Comparison of ENCODE assay signal across 9 cellular contexts in the genomic region with DNA sequence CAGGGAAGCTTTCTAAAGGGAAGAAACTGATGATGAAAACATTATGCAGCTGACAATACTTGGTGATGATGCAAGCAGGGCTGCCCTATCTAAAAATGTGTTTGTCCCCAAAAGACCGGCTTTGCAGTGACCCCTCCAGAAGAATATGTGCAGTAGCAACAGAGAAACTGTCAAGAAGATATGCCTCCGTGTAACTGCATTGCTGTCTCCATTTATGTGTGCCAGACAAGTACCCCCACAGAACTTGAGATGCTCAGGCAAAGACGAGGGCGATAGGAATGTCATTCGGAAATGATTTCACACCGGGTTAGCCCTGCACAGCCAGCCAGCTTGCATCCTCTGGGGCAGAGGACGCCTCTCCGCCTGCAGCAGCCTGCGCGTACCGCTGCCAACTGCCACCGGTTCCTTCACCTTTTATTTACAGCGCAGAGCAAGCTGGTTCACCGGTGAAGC. TPM values are rescaled to one million over a fixed set of nuclear protein-coding genes. Genes with fewer than 3 reads are reported as not detected.
DNase-seq lines count a peak whose midpoint lies in the region; ATAC-seq and TF ChIP-seq lines count a peak whose summit lies in the region.
"Had no signal": no experiment of that assay in that cellular context is flagged by ENCODE, and none has a peak within 500 bp of the region (broad histone marks: within the 10 kb centered on the region; RNA-seq: fewer than 3 reads in every experiment).

No MANE protein-coding gene starts in this region.

- no peaks in the 10 kb centered on the region for H3K36me3 ChIP-seq in cardiac muscle cell
- H3K36me3 ChIP-seq in heart right ventricle = no peaks in the 10 kb centered on the region
- H3K36me3 ChIP-seq in PC-9 (ENCODE audit: low read depth) = no peaks in the 10 kb centered on the region
- no peaks in the 10 kb centered on the region for H3K36me3 ChIP-seq in hepatocyte (replicated peaks; ENCODE audit: insufficient read depth, low read depth)
- H3K36me3 ChIP-seq in testis (ENCODE audit: low read depth, missing control alignments) = no peaks in the 10 kb centered on the region
- H3K36me3 ChIP-seq: right lobe of liver had no signal

- H3K27ac Mint-ChIP-seq in type B pancreatic cell = no peak overlapping the region
- H3K27ac Mint-ChIP-seq in activated CD4-positive, alpha-beta T cell treated with anti-CD3 and anti-CD28 coated beads, Interleukin-2, amount 10 ng/mL, durations not matched to agents 24 days and 14 days = no peak overlapping the region

- H3K4me3 ChIP-seq in cardiac muscle cell = peak overlapping the region; percentile 22
- H3K4me3 ChIP-seq in heart right ventricle = peak overlapping the region in 4 of 10 donors; percentile 6 to 39 (median 36)
- H3K4me3 ChIP-seq in PC-9 = peak overlapping the region; percentile 60; the same call in 1 of the 2 replicates
- no peak overlapping the region for H3K4me3 ChIP-seq in hepatocyte
- no peak overlapping the region for H3K4me3 ChIP-seq in testis
- H3K4me3 ChIP-seq: right lobe of liver had no signal

- H3K9me3 Mint-ChIP-seq in type B pancreatic cell = no peaks in the 10 kb centered on the region
- no peaks in the 10 kb centered on the region for H3K9me3 Mint-ChIP-seq in activated CD4-positive, alpha-beta T cell treated with anti-CD3 and anti-CD28 coated beads, Interleukin-2, amount 10 ng/mL, durations not matched to agents 24 days and 14 days

- H3K4me3 Mint-ChIP-seq in type B pancreatic cell = peak overlapping the region; percentile 84
- H3K4me3 Mint-ChIP-seq in activated CD4-positive, alpha-beta T cell treated with anti-CD3 and anti-CD28 coated beads, Interleukin-2, amount 10 ng/mL, durations not matched to agents 24 days and 14 days = no peak overlapping the region

- TF ChIP-seq CTCF in cardiac muscle cell (IDR thresholded peaks at IDR 0.05; ENCODE audit: low read depth, low read length) = no peak
- TF ChIP-seq CTCF in heart right ventricle (IDR thresholded peaks at IDR 0.05) = no peak
- TF ChIP-seq CTCF in PC-9 (conservative IDR thresholded peaks at IDR 0.05) = no peak
- TF ChIP-seq CTCF in hepatocyte (IDR thresholded peaks at IDR 0.05; ENCODE audit: poor library complexity) = no peak
- TF ChIP-seq CTCF in type B pancreatic cell (conservative IDR thresholded peaks at IDR 0.05) = no peak
- no peak for TF ChIP-seq CTCF in testis (IDR thresholded peaks at IDR 0.05)
- TF ChIP-seq CTCF in GM10248 (IDR thresholded peaks at IDR 0.05; ENCODE audit: control extremely low read depth, extremely low read depth, low read depth, missing control alignments) = no peak

- DNase-seq in cardiac muscle cell (ENCODE audit: low read depth in 1 of 2, low spot score in 1 of 2) (peak in 1 of 2 donors; percentile 33), heart right ventricle (no peak), PC-9 (peak in 1 of 2 experiments; percentile 68), hepatocyte (ENCODE audit: low spot score) (no peak), type B pancreatic cell (ENCODE audit: extremely low spot score, unreplicated experiment) (no peak), testis (no peak), GM10248 (ENCODE audit: extremely low spot score) (no peak)
- no peak for DNase-seq in activated CD4-positive, alpha-beta T cell treated with anti-CD3 and anti-CD28 coated beads, Interleukin-2, amount 10 ng/mL, durations not matched to agents 24 days and 14 days

- H3K27me3 ChIP-seq in cardiac muscle cell (peaks cover 78% of the 10 kb centered on the region), heart right ventricle (peaks cover 13 to 97% (median 92%) of the 10 kb centered on the region in 7 donors), PC-9 (ENCODE audit: insufficient read depth, low read depth) (peaks cover 22% of the 10 kb centered on the region), hepatocyte (peaks cover 75% of the 10 kb centered on the region), testis (no peaks in the 10 kb centered on the region)

- intact Hi-C loops in heart right ventricle (cut with DNase I) = loop anchor here in 5 of 10 donors (2.0 to 10.0 kb wide), 4 partner anchors 58 to 392 kb away; no protein-coding TSS in a partner anchor
- intact Hi-C loops in PC-9 (cut with micrococcal nuclease; ENCODE audit: unreplicated experiment) = loop anchor here (1.0 to 10.0 kb wide), 5 partner anchors 84 to 632 kb away; no protein-coding TSS in a partner anchor
- intact Hi-C loops in testis (cut with DNase I; ENCODE audit: low total_unique reads) = no loop called here
- intact Hi-C loops in activated CD4-positive, alpha-beta T cell treated with anti-CD3 and anti-CD28 coated beads, Interleukin-2, amount 10 ng/mL, durations not matched to agents 24 days and 14 days (cut with micrococcal nuclease) = no loop called here

- H4K20me1 ChIP-seq in PC-9 (ENCODE audit: insufficient read depth) (no peaks in the 10 kb centered on the region), hepatocyte (ENCODE audit: insufficient read depth, poor library complexity, severe bottlenecking) (no peaks in the 10 kb centered on the region)

- H3K4me1 ChIP-seq in cardiac muscle cell (ENCODE audit: low read depth) (peaks cover 10% of the 10 kb centered on the region), heart right ventricle (peaks cover 3 to 22% (median 15%) of the 10 kb centered on the region in 9 donors), PC-9 (replicated peaks; ENCODE audit: insufficient read depth) (peaks cover 6% of the 10 kb centered on the region), hepatocyte (ENCODE audit: insufficient read depth) (peaks cover 6% of the 10 kb centered on the region), testis (peaks cover 10% of the 10 kb centered on the region)

- H3K4me1 Mint-ChIP-seq in type B pancreatic cell (ENCODE audit: unreplicated experiment) = peaks cover 10% of the 10 kb centered on the region
- no peaks in the 10 kb centered on the region for H3K4me1 Mint-ChIP-seq in activated CD4-positive, alpha-beta T cell treated with anti-CD3 and anti-CD28 coated beads, Interleukin-2, amount 10 ng/mL, durations not matched to agents 24 days and 14 days

- CTCF ChIA-PET in PC-9 (lab: Charles Lee) (interaction anchor here (0.7 to 1.3 kb wide), 3 partner anchors 40 to 391 kb away, joined by 3 to 4 read pairs (median 3); no protein-coding TSS in a partner anchor), GM10248 (lab: Yijun Ruan, JAX) (interaction anchor here (0.8 to 1.6 kb wide), 3 partner anchors 10 to 171 kb away, joined by 3 to 7 read pairs (median 3); no protein-coding TSS in a partner anchor)

- TF ChIP-seq POLR2A in testis (IDR thresholded peaks at IDR 0.05) = no peak

- no peak for ATAC-seq in heart right ventricle

- POLR2A ChIA-PET in PC-9 (lab: Charles Lee; ENCODE audit: unreplicated experiment) (no interaction called here), GM10248 (lab: Yijun Ruan, JAX) (no interaction called here)

- H3K4me2 ChIP-seq in PC-9 = peak overlapping the region; percentile 94
- peak overlapping the region; percentile 82 for H3K4me2 ChIP-seq in hepatocyte

- H2AFZ ChIP-seq in PC-9 (peak overlapping the region; percentile 71), hepatocyte (no peak overlapping the region)

- H3K79me2 ChIP-seq in PC-9 (ENCODE audit: low read depth) (peaks cover 13% of the 10 kb centered on the region; the same call in 1 of the 2 replicates), hepatocyte (no peaks in the 10 kb centered on the region)

- H3K36me3 Mint-ChIP-seq in type B pancreatic cell = no peaks in the 10 kb centered on the region
- no peaks in the 10 kb centered on the region for H3K36me3 Mint-ChIP-seq in activated CD4-positive, alpha-beta T cell treated with anti-CD3 and anti-CD28 coated beads, Interleukin-2, amount 10 ng/mL, durations not matched to agents 24 days and 14 days (ENCODE audit: low read depth)

- peaks cover 76% of the 10 kb centered on the region for H3K27me3 Mint-ChIP-seq in type B pancreatic cell
- H3K27me3 Mint-ChIP-seq in activated CD4-positive, alpha-beta T cell treated with anti-CD3 and anti-CD28 coated beads, Interleukin-2, amount 10 ng/mL, durations not matched to agents 24 days and 14 days = peaks cover 61% of the 10 kb centered on the region

- no peaks in the 10 kb centered on the region for H3K9me2 ChIP-seq in PC-9 (ENCODE audit: insufficient read depth)
- no peaks in the 10 kb centered on the region for H3K9me2 ChIP-seq in hepatocyte (replicated peaks; ENCODE audit: insufficient read depth)

- H3K27ac ChIP-seq in cardiac muscle cell = no peak overlapping the region
- no peak overlapping the region for H3K27ac ChIP-seq in heart right ventricle
- peak overlapping the region; percentile 46 for H3K27ac ChIP-seq in PC-9
- no peak overlapping the region for H3K27ac ChIP-seq in hepatocyte
- H3K27ac ChIP-seq in testis = no peak overlapping the region
- H3K27ac ChIP-seq: right lobe of liver had no signal

- no peaks in the 10 kb centered on the region for H3K9me3 ChIP-seq in cardiac muscle cell (ENCODE audit: low read depth)
- H3K9me3 ChIP-seq in heart right ventricle = no peaks in the 10 kb centered on the region
- no peaks in the 10 kb centered on the region for H3K9me3 ChIP-seq in PC-9 (ENCODE audit: insufficient read depth, low read depth)
- no peaks in the 10 kb centered on the region for H3K9me3 ChIP-seq in hepatocyte (ENCODE audit: low read depth)
- no peaks in the 10 kb centered on the region for H3K9me3 ChIP-seq in testis
- H3K9me3 ChIP-seq: right lobe of liver had no signal

- BruUV-seq in PC-9 (replicated peaks; lab: Mats Ljungman, UMichigan) = no TSS peak

- H3F3A ChIP-seq in PC-9 (ENCODE audit: insufficient read depth, low read depth) = peaks cover 9% of the 10 kb centered on the region; the same call in 1 of the 2 replicates

- WGBS in heart right ventricle, 2 donors = 5 to 7% methylated on average over 14 of the region's 14 CpGs
- WGBS in hepatocyte (ENCODE audit: low lambda C conversion rate, missing lambda C conversion rate) = 17% methylated on average over 14 of the region's 14 CpGs
- WGBS in testis, 2 donors = 0 to 6% methylated on average over 2 to 14 of the region's 14 CpGs

RNA-seq across cellular contexts. Expression of gene GABBR2, which starts 2.1 kb away (rescaled TPM):
- total RNA-seq in cardiac muscle cell = 0.06 TPM in 1 of 2 replicates, not detected in the other
- 0.11 TPM in 1 of 2 replicates, not detected in the other for polyA plus RNA-seq in cardiac muscle cell
- total RNA-seq in heart right ventricle = 1 to 10 TPM in 1 of 10 donors, under 1 TPM in 9; 0.03 to 1.3 (median 0.54) TPM
- under 1 TPM; under 0.01 to 0.37 TPM for polyA plus RNA-seq in heart right ventricle
- total RNA-seq in PC-9 (2021) = 0.76 and 0.98 TPM in 2 replicates
- 0.20 and 0.52 TPM in 2 replicates for total RNA-seq in hepatocyte
- 0.28 and 1.3 TPM in 2 replicates for polyA plus RNA-seq in hepatocyte
- total RNA-seq in type B pancreatic cell (ENCODE audit: low replicate concordance) = 6.3 and 6.4 TPM in 2 replicates
- total RNA-seq in testis = 1 to 10 TPM; 3.0 to 8.1 TPM
- polyA plus RNA-seq in testis (ENCODE audit: insufficient read depth, low read depth, low replicate concordance) = 6.9 TPM
- not detected in 2 replicates for total RNA-seq in activated CD4-positive, alpha-beta T cell treated with anti-CD3 and anti-CD28 coated beads, Interleukin-2, amount 10 ng/mL, durations not matched to agents 24 days and 14 days
- total RNA-seq: right lobe of liver had no signal

Comparison
In these comparisons a context has a peak if more than half of its experiments do, and no peak if none do; other contexts are left out.
1. H3K4me3 ChIP-seq: peak in cardiac muscle cell (single experiment) and PC-9 (single experiment); none in hepatocyte (single experiment) and testis (0 of 2).